In the genomic region with DNA sequence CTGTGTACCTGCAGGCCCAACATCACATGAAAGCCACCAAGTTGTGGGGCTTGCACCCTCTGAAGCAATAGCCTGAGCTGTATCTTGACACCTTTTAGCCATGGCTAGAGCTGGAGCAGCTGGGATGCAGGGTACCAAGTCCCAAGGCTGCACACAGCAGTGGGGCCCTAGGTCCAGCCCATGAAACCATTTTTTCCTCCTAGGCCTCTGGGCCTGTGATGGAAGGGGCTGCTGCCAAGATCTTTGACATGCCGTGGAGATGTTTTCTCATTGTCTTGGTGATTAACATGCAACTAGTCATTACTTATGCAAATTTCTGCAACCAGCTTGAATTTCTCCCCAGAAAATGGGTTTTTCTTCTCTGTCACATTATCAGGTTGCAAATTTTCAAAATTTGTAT, we compare ENCODE assay signal across 11 cellular contexts.
"Had no signal": no experiment of that assay in that cellular context is flagged by ENCODE, and none has a peak within 500 bp of the region (broad histone marks: within the 10 kb centered on the region; RNA-seq: fewer than 3 reads in every experiment).

No MANE protein-coding gene starts in this region.

- DNase-seq: GM23248, GOT3, H7, H9, HCEC 1CT, HFFc6 had no signal

- H3K27ac ChIP-seq: GM23248 had no signal

- H3K36me3 ChIP-seq: HAP-1 had no signal

- H3K9ac ChIP-seq: GM23248 had no signal

- H3K9me3 ChIP-seq: HAP-1 had no signal

- ATAC-seq: GM23338, HCT116 had no signal

- FAIRE-seq: H1, H54 had no signal

- H3K4me3 ChIP-seq: GM23248, GM23338, HAP-1 had no signal

- H3K4me1 ChIP-seq: HAP-1 had no signal

- H2AFZ ChIP-seq: GM23248, GM23338 had no signal

- H3K4me2 ChIP-seq: GM23338 had no signal
